Comparison of ENCODE assay signal across 8 cellular contexts in genomic region chr2:177393381-177393780, GRCh38. TPM values are rescaled to one million over a fixed set of nuclear protein-coding genes. Genes with fewer than 3 reads are reported as not detected.
DNase-seq lines count a peak whose midpoint lies in the region; ATAC-seq, FAIRE-seq and TF ChIP-seq lines count a peak whose summit lies in the region.

No MANE protein-coding gene starts in this region.

- in situ Hi-C loops in brain microvascular endothelial cell (cut with HindIII; ENCODE audit: low pct_ligation_motif_present, low sequenced_read_pairs): no loop called here

- peak; percentile 22 for DNase-seq in DND-41
- no peak for DNase-seq in MG63
- peak; percentile 14 for DNase-seq in brain microvascular endothelial cell
- no peak for DNase-seq in memory B cell (ENCODE audit: low spot score in 2 of 2)
- peak; percentile 4 for DNase-seq in urothelium cell line (ENCODE audit: low spot score)
- no peak for DNase-seq in GM12892 (ENCODE audit: insufficient read length)

- FAIRE-seq in urothelium cell line (lab: Jason Lieb, UNC): no peak
- no peak for FAIRE-seq in GM12892 (lab: Jason Lieb, UNC)

- H2AFZ ChIP-seq in DND-41 (ENCODE audit: low read depth, low read length): peak overlapping the region; percentile 99; the same call in 1 of the 2 replicates

- no peaks in the 10 kb centered on the region for H3K27me3 Mint-ChIP-seq in memory B cell

- TF ChIP-seq CTCF in DND-41 (IDR thresholded peaks at IDR 0.05; ENCODE audit: borderline replicate concordance, extremely low read depth, low read length, poor library complexity, severe bottlenecking): no peak
- TF ChIP-seq CTCF in brain microvascular endothelial cell (IDR thresholded peaks at IDR 0.05; ENCODE audit: low read depth, low read length, missing control alignments): no peak

- H3K27me3 ChIP-seq in DND-41 (ENCODE audit: insufficient read depth, low read length, poor library complexity) (no peaks in the 10 kb centered on the region), MG63 (no peaks in the 10 kb centered on the region), brain microvascular endothelial cell (replicated peaks) (no peaks in the 10 kb centered on the region)

- H3K36me3 ChIP-seq in DND-41 (ENCODE audit: insufficient read depth, low read length) (peaks cover 3% of the 10 kb centered on the region), MG63 (no peaks in the 10 kb centered on the region), brain microvascular endothelial cell (replicated peaks) (no peaks in the 10 kb centered on the region)

- H3K9ac ChIP-seq in DND-41 (ENCODE audit: low read depth, low read length): peak overlapping the region; percentile 95

- H3K4me3 Mint-ChIP-seq in memory B cell: peak overlapping the region; percentile 96

- no peaks in the 10 kb centered on the region for H3K9me3 Mint-ChIP-seq in memory B cell

- H3K4me2 ChIP-seq in DND-41 (ENCODE audit: insufficient read depth, low read length): peak overlapping the region; percentile 98

- H3K79me2 ChIP-seq in DND-41 (ENCODE audit: insufficient read depth, low read length): peaks cover 80% of the 10 kb centered on the region

- peak overlapping the region; percentile 88 for H3K27ac Mint-ChIP-seq in memory B cell

- H3K4me1 ChIP-seq in DND-41 (ENCODE audit: insufficient read depth, low read length): peaks cover 44% of the 10 kb centered on the region

- peaks cover 24% of the 10 kb centered on the region; the same call in 1 of the 2 replicates for H4K20me1 ChIP-seq in DND-41 (ENCODE audit: insufficient read depth, low read length)

- H3K27ac ChIP-seq in DND-41 (ENCODE audit: low read length) (peak overlapping the region; percentile 89), brain microvascular endothelial cell (peak overlapping the region; percentile 55)

- H3K4me3 ChIP-seq in DND-41 (ENCODE audit: low read depth in 1 of 2, low read length in 2 of 2) (peak overlapping the region; percentile 54 to 82), MG63 (peak overlapping the region; percentile 69), brain microvascular endothelial cell (ENCODE audit: low read depth, low read length) (peak overlapping the region; percentile 74)

- ATAC-seq in DND-41 (ENCODE audit: insufficient read depth, low read depth) (peak; percentile 15), memory B cell (ENCODE audit: low read depth) (no peak), HG02970 (IDR thresholded peaks at IDR 0.05; ENCODE audit: low FRiP score, unreplicated experiment) (no peak), HG03457 (IDR thresholded peaks at IDR 0.05; ENCODE audit: unreplicated experiment) (no peak)

- H3K9me3 ChIP-seq in DND-41 (ENCODE audit: insufficient read depth, low read length, severe bottlenecking): no peaks in the 10 kb centered on the region
- no peaks in the 10 kb centered on the region for H3K9me3 ChIP-seq in MG63

- peaks cover 38% of the 10 kb centered on the region for H3K4me1 Mint-ChIP-seq in memory B cell

- TF ChIP-seq POLR2A in GM12892 (IDR thresholded peaks at IDR 0.05; ENCODE audit: low read depth, low read length): no peak

- H3K36me3 Mint-ChIP-seq in memory B cell: peaks cover 6% of the 10 kb centered on the region

RNA-seq across cellular contexts. Expression of gene AGPS, which starts 0.8 kb away (rescaled TPM):
- 31.0 and 43.5 TPM in 2 replicates for total RNA-seq in MG63 (2014; rRNA removed; shearing (Covaris generic); ENCODE audit: low replicate concordance)
- 25.4 TPM for polyA plus RNA-seq in GM12892 (2012; ENCODE audit: missing spikeins)

Comparison
In these comparisons a context has a peak if more than half of its experiments do, and no peak if none do; other contexts are left out.
1. DNase-seq: peak in DND-41 (single experiment), brain microvascular endothelial cell (single experiment) and urothelium cell line (single experiment); none in MG63 (single experiment), memory B cell (0 of 2) and GM12892 (single experiment).
2. Peak in every context shown above with its lines, with median percentiles within 50 percentile points of each other: H3K4me3 ChIP-seq.